ENCODE assay signal across 1 cellular context in the genomic region with DNA sequence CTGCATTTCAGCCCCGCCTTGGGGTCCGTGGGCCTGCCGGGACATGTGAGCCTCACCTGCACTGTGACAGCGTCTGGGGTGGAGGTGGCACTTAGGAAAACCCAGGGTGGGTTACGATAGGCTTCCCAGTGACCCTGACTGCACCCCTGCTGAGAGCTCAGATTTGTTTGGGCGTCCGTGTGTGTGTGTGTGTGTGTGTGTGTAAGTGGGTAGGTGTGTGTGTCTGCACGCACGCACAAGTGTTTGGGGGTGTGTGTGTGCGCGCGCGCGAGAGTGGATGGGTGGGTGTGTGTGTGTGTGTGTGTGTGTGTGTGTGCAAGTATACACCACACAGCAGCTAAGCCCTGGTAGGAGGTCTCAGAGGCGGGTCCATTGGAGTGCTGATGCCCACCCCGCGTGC.
TF ChIP-seq lines count a peak whose summit lies in the region.

No MANE protein-coding gene starts in this region.

TF ChIP-seq in IMR-90, 13 proteins besides CTCF, POLR2A, EP300 and RAD21:
- TF ChIP-seq SMC3 (IDR thresholded peaks at IDR 0.05; ENCODE audit: low read depth, low read length) (no peak), MAZ (IDR thresholded peaks at IDR 0.05; ENCODE audit: borderline replicate concordance, low read depth, low read length) (no peak), FOS (IDR thresholded peaks at IDR 0.05; ENCODE audit: low read depth, low read length) (no peak), MAFK (IDR thresholded peaks at IDR 0.05; ENCODE audit: low read depth, low read length) (no peak), CEBPB (IDR thresholded peaks at IDR 0.05; ENCODE audit: low read depth, low read length) (no peak), MXI1 (IDR thresholded peaks at IDR 0.05; ENCODE audit: borderline replicate concordance, low read depth, low read length) (no peak), CHD1 (IDR thresholded peaks at IDR 0.05; ENCODE audit: low read depth, low read length) (no peak), USF2 (IDR thresholded peaks at IDR 0.05; ENCODE audit: low read depth, low read length) (no peak), RCOR1 (IDR thresholded peaks at IDR 0.05; ENCODE audit: insufficient replicate concordance, low read length) (no peak), BHLHE40 (IDR thresholded peaks at IDR 0.05; ENCODE audit: low read depth, low read length) (no peak), ELK1 (IDR thresholded peaks at IDR 0.05; ENCODE audit: borderline replicate concordance, low read depth, low read length) (no peak), NFE2L2 (IDR thresholded peaks at IDR 0.05; ENCODE audit: low read depth, low read length) (no peak), RFX5 (IDR thresholded peaks at IDR 0.05; ENCODE audit: low read depth, low read length) (no peak)
